8 cellular contexts compared by ENCODE assay signal in genomic region chr10:87658858-87659555, GRCh38. TPM values are rescaled to one million over a fixed set of nuclear protein-coding genes. Genes with fewer than 3 reads are reported as not detected.
A peak's percentile ranks its signal among the peaks of the same experiment; 100 is the strongest.
DNase-seq lines count a peak whose midpoint lies in the region; ATAC-seq and TF ChIP-seq lines count a peak whose summit lies in the region.

No MANE protein-coding gene starts in this region.

- ATAC-seq in HG03457 (IDR thresholded peaks at IDR 0.05; ENCODE audit: unreplicated experiment), result no peak

- no peaks in the 10 kb centered on the region for H3K9me3 ChIP-seq in PC-9 (ENCODE audit: insufficient read depth, low read depth)
- H3K9me3 ChIP-seq in esophagus squamous epithelium, result no peaks in the 10 kb centered on the region
- H3K9me3 ChIP-seq in parathyroid adenoma (ENCODE audit: control insufficient read depth, low read length), result no peaks in the 10 kb centered on the region

- H3K27me3 ChIP-seq in GM06990 (replicated peaks; ENCODE audit: control insufficient read depth, insufficient read depth, low read length) (no peaks in the 10 kb centered on the region), PC-9 (ENCODE audit: insufficient read depth, low read depth) (no peaks in the 10 kb centered on the region), esophagus squamous epithelium (peaks cover 0 to 21% (median 3%) of the 10 kb centered on the region in 4 donors), parathyroid adenoma (ENCODE audit: control insufficient read depth, insufficient read depth, low read length) (no peaks in the 10 kb centered on the region)

- BruUV-seq in PC-9 (replicated peaks; lab: Mats Ljungman, UMichigan), result no TSS peak

- H3K4me1 ChIP-seq in PC-9 (replicated peaks; ENCODE audit: insufficient read depth) (peaks cover 12% of the 10 kb centered on the region; the same call in 1 of the 2 replicates), esophagus squamous epithelium (peaks cover 11 to 43% (median 14%) of the 10 kb centered on the region in 3 donors), parathyroid adenoma (no peaks in the 10 kb centered on the region)

- no peak for TF ChIP-seq POLR2A in esophagus squamous epithelium (IDR thresholded peaks at IDR 0.05)

- POLR2A ChIA-PET in PC-9 (lab: Charles Lee; ENCODE audit: unreplicated experiment), result no interaction called here

- H3K4me3 ChIP-seq in GM06990 (replicated peaks; ENCODE audit: low read depth, low read length) (peak overlapping the region; percentile 65), PC-9 (no peak overlapping the region), esophagus squamous epithelium (peak overlapping the region; percentile 59 to 88 (median 75)), parathyroid adenoma (ENCODE audit: low read depth, low read length) (no peak overlapping the region)

- in situ Hi-C loops in GM13977 (cut with MboI; ENCODE audit: low pct_unique_long_range_greater_than_20kb, low sequenced_read_pairs, unreplicated experiment), result loop anchor here (25.0 kb wide), 1 partner anchor 903 kb away; no protein-coding TSS in a partner anchor

- no peaks in the 10 kb centered on the region for H3K9me2 ChIP-seq in PC-9 (ENCODE audit: insufficient read depth)

- H2AFZ ChIP-seq in PC-9, result no peak overlapping the region
- peak overlapping the region; percentile 92 for H2AFZ ChIP-seq in parathyroid adenoma

- CTCF ChIA-PET in PC-9 (lab: Charles Lee), result interaction anchor here (0.7 kb wide), 1 partner anchor 431 kb away, joined by 4 read pairs; no protein-coding TSS in a partner anchor

- intact Hi-C loops in PC-9 (cut with micrococcal nuclease; ENCODE audit: unreplicated experiment), result loop anchor here (5.0 kb wide), 2 partner anchors 48 to 127 kb away; no protein-coding TSS in a partner anchor
- intact Hi-C loops in esophagus squamous epithelium (cut with DNase I), result loop anchor here (10.0 kb wide), 1 partner anchor 124 kb away; no protein-coding TSS in a partner anchor

- TF ChIP-seq CTCF in GM06990 (IDR thresholded peaks at IDR 0.05; ENCODE audit: insufficient read depth, low read length, poor library complexity, severe bottlenecking), result no peak
- TF ChIP-seq CTCF in PC-9 (conservative IDR thresholded peaks at IDR 0.05), result no peak
- TF ChIP-seq CTCF in esophagus squamous epithelium (IDR thresholded peaks at IDR 0.05), result no peak
- no peak for TF ChIP-seq CTCF in parathyroid adenoma (IDR thresholded peaks at IDR 0.05)
- TF ChIP-seq CTCF in GM13977 (IDR thresholded peaks at IDR 0.05; ENCODE audit: extremely low read depth, insufficient read depth, missing control alignments), result no peak

- no peak overlapping the region for H3K9ac ChIP-seq in parathyroid adenoma

- no peak for DNase-seq in GM06990 (ENCODE audit: extremely low read depth, insufficient read length)
- no peak for DNase-seq in PC-9
- DNase-seq in esophagus squamous epithelium (lab: John Stamatoyannopoulos, UW), result no peak
- no peak for DNase-seq in DMS153 treated with DMSO at 0.1 percent for 48 hours (lab: John Stamatoyannopoulos, UW; ENCODE audit: unreplicated experiment)
- DNase-seq in GM13977 (ENCODE audit: low spot score), result no peak
- DNase-seq in NCI-H2107 (lab: John Stamatoyannopoulos, UW), result no peak

- H3K36me3 ChIP-seq in GM06990 (ENCODE audit: control insufficient read depth, insufficient read depth, low read length) (no peaks in the 10 kb centered on the region), PC-9 (ENCODE audit: low read depth) (no peaks in the 10 kb centered on the region), esophagus squamous epithelium (no peaks in the 10 kb centered on the region), parathyroid adenoma (ENCODE audit: control insufficient read depth, insufficient read depth, low read length) (no peaks in the 10 kb centered on the region)

- peaks cover 3% of the 10 kb centered on the region; the same call in 1 of the 2 replicates for H3F3A ChIP-seq in PC-9 (ENCODE audit: insufficient read depth, low read depth)

- H3K4me2 ChIP-seq in PC-9 (peak overlapping the region; percentile 98), parathyroid adenoma (ENCODE audit: low read length) (no peak overlapping the region)

- no peaks in the 10 kb centered on the region for H3K79me2 ChIP-seq in PC-9 (ENCODE audit: low read depth)
- H3K79me2 ChIP-seq in parathyroid adenoma, result no peaks in the 10 kb centered on the region

- H4K20me1 ChIP-seq in PC-9 (ENCODE audit: insufficient read depth), result no peaks in the 10 kb centered on the region

- H3K27ac ChIP-seq in PC-9 (no peak overlapping the region), esophagus squamous epithelium (peak overlapping the region; percentile 65 to 86 (median 80)), parathyroid adenoma (no peak overlapping the region)

- WGBS in esophagus squamous epithelium, 2 donors, result 67 to 80% methylated on average over 10 to 11 of the region's 15 CpGs

RNA-seq across cellular contexts. Expression of gene PAPSS2, which starts 0.7 kb away (rescaled TPM):
- total RNA-seq in PC-9 (2021) (37.4 and 71.8 TPM in 2 replicates), esophagus squamous epithelium (10 to 100 TPM in 3 of 4 donors, 1 to 10 TPM in 1; 1.8 to 13.3 (median 11.0) TPM)

Comparison
In these comparisons a context has a peak if more than half of its experiments do, and no peak if none do; other contexts are left out.
1. H3K4me3 ChIP-seq: peak in GM06990 (single experiment) and esophagus squamous epithelium (4 of 4); none in PC-9 (single experiment) and parathyroid adenoma (single experiment).
2. H3K27ac ChIP-seq: peak in esophagus squamous epithelium (4 of 4); none in PC-9 (single experiment) and parathyroid adenoma (single experiment).